34 cellular contexts compared by ENCODE assay signal in the genomic region with DNA sequence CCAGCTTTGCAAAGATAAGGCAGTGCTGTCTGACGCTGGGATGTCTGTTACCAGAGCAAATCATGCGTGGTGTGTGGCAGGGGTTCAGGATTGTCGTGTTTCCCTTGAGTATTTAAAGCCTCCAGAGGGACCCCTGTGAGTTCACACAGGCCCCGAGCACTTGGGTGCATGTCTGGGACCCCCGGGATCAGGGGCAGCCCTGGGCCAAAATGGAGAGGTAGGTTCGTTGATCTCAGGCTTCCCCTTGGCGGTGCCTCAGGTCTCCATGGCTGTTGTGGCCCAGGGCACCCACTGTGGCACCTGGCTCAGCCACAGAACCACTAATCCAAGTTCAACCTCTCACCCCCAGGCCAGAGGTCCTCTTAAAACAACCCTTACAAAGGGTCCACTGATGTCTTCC.
"Had no signal": no experiment of that assay in that cellular context is flagged by ENCODE, and none has a peak within 500 bp of the region (broad histone marks: within the 10 kb centered on the region; RNA-seq: fewer than 3 reads in every experiment).

No MANE protein-coding gene starts in this region.

- H3K36me3 ChIP-seq: MG63 had no signal

- H3K9me3 ChIP-seq: MG63 had no signal

- H3K27me3 ChIP-seq: MG63 had no signal

- DNase-seq: Karpas-422, Kasumi-1, KG1, MM.1S, MV-4-11, NCI-H1048, NCI-H1092, NCI-H1092 treated with DMSO at 0.1 percent for 48 hours, NCI-H1105, NCI-H1105 treated with DMSO at 0.1 percent for 48 hours, NCI-H1417, NCI-H1417 treated with DMSO at 0.1 percent for 48 hours, NCI-H1436, NCI-H1436 treated with DMSO at 0.1 percent for 48 hours, NCI-H146, NCI-H1694, NCI-H1694 treated with DMSO at 0.1 percent for 48 hours, NCI-H187, NCI-H187 treated with DMSO at 0.1 percent for 48 hours, NCI-H1930, NCI-H2029, NCI-H2029 treated with DMSO at 0.1 percent for 48 hours, NCI-H2081, NCI-H2081 treated with DMSO at 0.1 percent for 48 hours, NCI-H2107, NCI-H2171, NCI-H2171 treated with DMSO at 0.1 percent for 48 hours, NCI-H2227 treated with DMSO at 0.1 percent for 48 hours, NCI-H226, NCI-H345, NCI-H446, NCI-H446 treated with DMSO at 0.1 percent for 48 hours had no signal

- H3K9ac ChIP-seq: KMS-11 had no signal

- H3K4me3 ChIP-seq: MG63 had no signal

- H3K4me2 ChIP-seq: KMS-11 had no signal

- H3K27ac ChIP-seq: KMS-11 had no signal
